ENCODE assay signal across 8 cellular contexts in genomic region chr7:76397409-76398183, GRCh38. TPM values are rescaled to one million over a fixed set of nuclear protein-coding genes. Genes with fewer than 3 reads are reported as not detected.
DNase-seq lines count a peak whose midpoint lies in the region; ATAC-seq and TF ChIP-seq lines count a peak whose summit lies in the region.

No MANE protein-coding gene starts in this region.

- H3K4me3 Mint-ChIP-seq in activated naive CD4-positive, alpha-beta T cell treated with anti-CD3 and anti-CD28 coated beads, Interleukin-2, amount 10 ng/mL, durations not matched to agents 7 days and 5 days = peak overlapping the region; percentile 63

- no peak for TF ChIP-seq POLR2A in vagina (IDR thresholded peaks at IDR 0.05)

- H3K36me3 ChIP-seq in SK-N-MC (ENCODE audit: insufficient read depth, low read length) (no peaks in the 10 kb centered on the region), vagina (no peaks in the 10 kb centered on the region)

- H3K27me3 Mint-ChIP-seq in activated naive CD4-positive, alpha-beta T cell treated with anti-CD3 and anti-CD28 coated beads, Interleukin-2, amount 10 ng/mL, durations not matched to agents 7 days and 5 days = peaks cover 4% of the 10 kb centered on the region

- H3K27me3 ChIP-seq in vagina = no peaks in the 10 kb centered on the region

- H3K36me3 Mint-ChIP-seq in activated naive CD4-positive, alpha-beta T cell treated with anti-CD3 and anti-CD28 coated beads, Interleukin-2, amount 10 ng/mL, durations not matched to agents 7 days and 5 days = no peaks in the 10 kb centered on the region

- ATAC-seq in HG03159 (IDR thresholded peaks at IDR 0.05; ENCODE audit: unreplicated experiment) (peak; percentile 34), Right ventricle myocardium superior (ENCODE audit: poor library complexity) (peak; percentile 50), GM21367 (IDR thresholded peaks at IDR 0.05; ENCODE audit: unreplicated experiment) (no peak)

- peak; percentile 61 for DNase-seq in COR-L47 (lab: John Stamatoyannopoulos, UW)
- no peak for DNase-seq in SK-N-MC (ENCODE audit: low read depth, low spot score)
- peak; percentile 87 for DNase-seq in activated naive CD4-positive, alpha-beta T cell treated with anti-CD3 and anti-CD28 coated beads, Interleukin-2, amount 10 ng/mL, durations not matched to agents 7 days and 5 days
- peak; percentile 89 for DNase-seq in Right ventricle myocardium superior
- DNase-seq in retina = peak; percentile 68
- DNase-seq in vagina (ENCODE audit: extremely low spot score in 2 of 2) = no peak

- CTCF ChIA-PET in activated naive CD4-positive, alpha-beta T cell treated with anti-CD3 and anti-CD28 coated beads, Interleukin-2, amount 10 ng/mL, durations not matched to agents 7 days and 5 days (lab: Charles Lee) = no interaction called here

- intact Hi-C loops in Right ventricle myocardium superior (cut with DNase I) (no loop called here), vagina (cut with DNase I) (no loop called here)

- peaks cover 27% of the 10 kb centered on the region for H3K4me1 Mint-ChIP-seq in activated naive CD4-positive, alpha-beta T cell treated with anti-CD3 and anti-CD28 coated beads, Interleukin-2, amount 10 ng/mL, durations not matched to agents 7 days and 5 days

- H3K9ac ChIP-seq in SK-N-MC (ENCODE audit: insufficient read length) = peak overlapping the region; percentile 61

- peak in 1 of 3 experiments; percentile 12 for TF ChIP-seq CTCF in vagina (IDR thresholded peaks at IDR 0.05)

- no peak overlapping the region for H3K27ac Mint-ChIP-seq in activated naive CD4-positive, alpha-beta T cell treated with anti-CD3 and anti-CD28 coated beads, Interleukin-2, amount 10 ng/mL, durations not matched to agents 7 days and 5 days

- H3K9me3 Mint-ChIP-seq in activated naive CD4-positive, alpha-beta T cell treated with anti-CD3 and anti-CD28 coated beads, Interleukin-2, amount 10 ng/mL, durations not matched to agents 7 days and 5 days = no peaks in the 10 kb centered on the region

- H3K4me3 ChIP-seq in SK-N-MC = peak overlapping the region; percentile 78
- H3K4me3 ChIP-seq in vagina = peak overlapping the region; percentile 48 to 50

- no peak overlapping the region for H3K27ac ChIP-seq in SK-N-MC
- H3K27ac ChIP-seq in vagina = peak overlapping the region; percentile 44

- H3K4me1 ChIP-seq in vagina = peaks cover 19% of the 10 kb centered on the region

- H3K9me3 ChIP-seq in SK-N-MC (ENCODE audit: low read depth, low read length) (no peaks in the 10 kb centered on the region), vagina (no peaks in the 10 kb centered on the region)

RNA-seq across cellular contexts. Expression of gene SSC4D, which starts 11.9 kb away (rescaled TPM):
- total RNA-seq in Right ventricle myocardium superior (0.97 TPM), vagina (not detected)

RNA-seq across cellular contexts. Expression of gene ZP3, which starts 27.2 kb away (rescaled TPM):
- not detected for total RNA-seq in Right ventricle myocardium superior
- 2.7 TPM for total RNA-seq in vagina

RNA-seq across cellular contexts. Expression of gene YWHAG, which starts 38.8 kb away (rescaled TPM):
- 219 TPM for total RNA-seq in Right ventricle myocardium superior
- 73.2 TPM for total RNA-seq in vagina

Comparison
In these comparisons a context has a peak if more than half of its experiments do, and no peak if none do; other contexts are left out.
1. DNase-seq: peak in COR-L47 (single experiment), activated naive CD4-positive, alpha-beta T cell treated with anti-CD3 and anti-CD28 coated beads, Interleukin-2, amount 10 ng/mL, durations not matched to agents 7 days and 5 days (single experiment), Right ventricle myocardium superior (single experiment) and retina (single experiment); none in SK-N-MC (single experiment) and vagina (0 of 2).